In genomic region chr3:185460719-185461350, GRCh38 we compare ENCODE assay signal across 1 cellular context.
A peak's percentile ranks its signal among the peaks of the same experiment; 100 is the strongest.
TF ChIP-seq lines count a peak whose summit lies in the region.

No MANE protein-coding gene starts in this region.

TF ChIP-seq in GM12878, 131 proteins besides CTCF, POLR2A, EP300 and RAD21 (continued from another document):
- TF ChIP-seq SMC3 (IDR thresholded peaks at IDR 0.05; ENCODE audit: borderline replicate concordance, low read length), result peak; percentile 26; the same call in 1 of the 2 replicates
- no peak for TF ChIP-seq HDAC6 (IDR thresholded peaks at IDR 0.05; ENCODE audit: unreplicated experiment)
TF ChIP-seq in GM12878: peak in this region for 1.
